ENCODE assay signal across 7 cellular contexts in the genomic region with DNA sequence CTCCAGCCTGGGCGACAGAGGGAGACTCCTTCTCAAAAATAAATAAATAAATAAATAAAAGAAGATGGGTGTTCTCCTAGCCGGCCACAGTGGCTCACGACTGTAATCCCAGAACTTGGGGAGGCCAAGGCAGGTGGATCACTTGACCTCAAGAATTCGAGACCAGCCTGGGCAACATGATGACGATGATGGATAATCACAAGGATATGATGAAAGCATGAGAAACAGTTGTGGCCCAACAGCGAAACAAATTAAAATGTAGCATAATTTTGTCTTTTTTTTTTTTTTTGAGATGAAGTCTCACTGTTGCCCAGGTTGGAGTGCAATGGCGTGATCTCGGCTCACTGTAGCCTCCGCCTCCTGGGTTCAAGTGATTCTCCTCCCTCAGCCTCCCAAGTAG.
"Had no signal": no experiment of that assay in that cellular context is flagged by ENCODE, and none has a peak within 500 bp of the region (broad histone marks: within the 10 kb centered on the region; RNA-seq: fewer than 3 reads in every experiment).

No MANE protein-coding gene starts in this region.

- H3K4me3 ChIP-seq: GM12878 had no signal

- DNase-seq: GDM1, GF-D8 had no signal

- FAIRE-seq: G401.6, GM12878, GM12892, GM18507, GM19239 had no signal

- ATAC-seq: GM12878 had no signal
